ENCODE assay signal across 30 cellular contexts in the genomic region with DNA sequence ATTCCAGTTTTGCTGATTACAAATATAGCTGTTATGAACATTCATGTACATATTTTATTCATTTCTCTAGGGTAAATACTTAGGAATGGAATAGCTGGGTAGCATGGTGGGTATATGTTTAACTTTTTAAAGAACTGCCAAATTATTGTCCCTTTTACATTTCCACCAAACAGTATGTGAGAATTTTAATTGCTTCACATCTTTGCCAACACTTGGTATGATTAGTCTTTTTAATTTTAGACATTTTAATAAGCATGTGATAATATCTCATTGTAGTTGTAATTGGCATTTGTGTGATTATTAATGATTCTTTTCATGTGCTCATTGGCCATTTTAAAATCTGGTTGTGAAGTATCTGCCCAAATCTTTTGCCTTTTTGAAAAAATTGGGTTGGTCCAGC.
"Had no signal": no experiment of that assay in that cellular context is flagged by ENCODE, and none has a peak within 500 bp of the region (broad histone marks: within the 10 kb centered on the region; RNA-seq: fewer than 3 reads in every experiment).

No MANE protein-coding gene starts in this region.

- H3K36me3 ChIP-seq: left ventricle myocardium inferior, prostate gland, suprapubic skin, thoracic aorta, tibial artery had no signal

- H3K27ac Mint-ChIP-seq: mesothelial cell of epicardium; nephron; stimulated activated effector memory CD8-positive, alpha-beta T cell treated with anti-CD3 and anti-CD28 coated beads, Interleukin-12 subunit alpha, Interleukin-12 subunit beta, amount 100 ng/mL, for 72 hours; stimulated activated naive CD8-positive, alpha-beta T cell treated with anti-CD3 and anti-CD28 coated beads, Interleukin-15, Interleukin-2, amounts not matched to agents 100 ng/mL and 50 ng/mL, for 24 hours had no signal

- H3K9me3 ChIP-seq: pancreas, prostate gland, tibial artery had no signal

- H3K27me3 ChIP-seq: pancreas, suprapubic skin, tibial artery, upper lobe of right lung had no signal

- DNase-seq: hippocampal formation; islet precursor cell; left ventricle myocardium inferior; mesendoderm; naive B cell; nucleus accumbens; pancreas; posterior cingulate gyrus; retina; right cardiac atrium; stimulated activated CD4-positive, alpha-beta T cell treated with anti-CD3 and anti-CD28 coated beads, Interleukin-12 subunit alpha, Interleukin-12 subunit beta, amount 100 ng/mL, for 4 hours; stimulated activated CD4-positive, alpha-beta T cell treated with anti-CD3 and anti-CD28 coated beads, Interleukin-15, amount 100 ng/mL, for 24 hours; stimulated activated CD4-positive, alpha-beta T cell treated with anti-CD3 and anti-CD28 coated beads, Interleukin-2, amount 100 ng/mL, for 24 hours; stimulated activated CD4-positive, alpha-beta T cell treated with anti-CD3 and anti-CD28 coated beads, Interleukin-4, amount 100 ng/mL, for 24 hours; stimulated activated naive CD4-positive, alpha-beta T cell; tibial artery; trophoblast cell; upper lobe of right lung had no signal

- FAIRE-seq: pancreas, urothelium cell line had no signal

- H3K4me1 Mint-ChIP-seq: mesothelial cell of epicardium, neural crest cell had no signal

- H3K4me3 Mint-ChIP-seq: mesothelial cell of epicardium; naive B cell; nephron; neural crest cell; stimulated activated effector memory CD8-positive, alpha-beta T cell treated with anti-CD3 and anti-CD28 coated beads, Interleukin-12 subunit alpha, Interleukin-12 subunit beta, amount 100 ng/mL, for 72 hours; stimulated activated naive CD8-positive, alpha-beta T cell treated with anti-CD3 and anti-CD28 coated beads, Interleukin-15, Interleukin-2, amounts not matched to agents 100 ng/mL and 50 ng/mL, for 24 hours had no signal

- H3K4me1 ChIP-seq: pancreas had no signal

- H3K27me3 Mint-ChIP-seq: naive B cell; stimulated activated naive CD8-positive, alpha-beta T cell treated with anti-CD3 and anti-CD28 coated beads, Interleukin-15, Interleukin-2, amounts not matched to agents 100 ng/mL and 50 ng/mL, for 24 hours had no signal

- ATAC-seq: pancreas; right cardiac atrium; sciatic nerve; stimulated activated effector memory CD8-positive, alpha-beta T cell treated with anti-CD3 and anti-CD28 coated beads, Interleukin-12 subunit alpha, Interleukin-12 subunit beta, amount 100 ng/mL, for 72 hours; upper lobe of right lung had no signal

- H3K4me3 ChIP-seq: left ventricle myocardium inferior, lung, pancreas, prostate gland, skin epidermis, suprapubic skin, thoracic aorta, tibial artery, upper lobe of right lung had no signal

- H3K27ac ChIP-seq: left ventricle myocardium inferior, pancreas, prostate gland, skin epidermis, suprapubic skin, thoracic aorta, tibial artery, upper lobe of right lung had no signal
